ENCODE assay signal across 8 cellular contexts in genomic region chr6:47479156-47479541, GRCh38. TPM values are rescaled to one million over a fixed set of nuclear protein-coding genes. Genes with fewer than 3 reads are reported as not detected.
A peak's percentile ranks its signal among the peaks of the same experiment; 100 is the strongest.
DNase-seq lines count a peak whose midpoint lies in the region; ATAC-seq and TF ChIP-seq lines count a peak whose summit lies in the region.

No MANE protein-coding gene starts in this region.

- H3K4me1 Mint-ChIP-seq in neural crest cell, result peaks cover 30% of the 10 kb centered on the region

- H3K27me3 ChIP-seq in OCI-LY1 (ENCODE audit: insufficient read depth, low read length), result no peaks in the 10 kb centered on the region
- no peaks in the 10 kb centered on the region for H3K27me3 ChIP-seq in endocrine pancreas (ENCODE audit: control insufficient read depth, insufficient read depth, low read length)

- no peaks in the 10 kb centered on the region for H3K9me2 ChIP-seq in OCI-LY1 (ENCODE audit: low read depth, low read length)

- H3K36me3 ChIP-seq in OCI-LY1 (ENCODE audit: insufficient read depth, low read length) (no peaks in the 10 kb centered on the region), endocrine pancreas (ENCODE audit: control insufficient read depth, insufficient read depth, low read length) (no peaks in the 10 kb centered on the region)

- peak overlapping the region; percentile 93 for H3K27ac Mint-ChIP-seq in neural crest cell (ENCODE audit: unreplicated experiment)

- peaks cover 62% of the 10 kb centered on the region for H3K4me1 ChIP-seq in OCI-LY1 (ENCODE audit: insufficient read depth, low read length, severe bottlenecking)
- H3K4me1 ChIP-seq in endocrine pancreas (ENCODE audit: control insufficient read depth, insufficient read depth, low read length), result peaks cover 11% of the 10 kb centered on the region

- H3K4me3 Mint-ChIP-seq in neural crest cell, result peak overlapping the region; percentile 98

- H3K9me3 ChIP-seq in OCI-LY1 (ENCODE audit: low read length), result no peaks in the 10 kb centered on the region
- no peaks in the 10 kb centered on the region for H3K9me3 ChIP-seq in endocrine pancreas (ENCODE audit: control insufficient read depth, low read length)

- H3K4me3 ChIP-seq in OCI-LY1 (ENCODE audit: low read depth, low read length, poor library complexity, severe bottlenecking) (peak overlapping the region; percentile 96), endocrine pancreas (ENCODE audit: control insufficient read depth, insufficient read depth, low read length) (peak overlapping the region; percentile 98)

- intact Hi-C loops in posterior vena cava (cut with DNase I), result no loop called here

- no peaks in the 10 kb centered on the region for H3K9me3 Mint-ChIP-seq in neural crest cell

- TF ChIP-seq POLR2A in GM18505 (IDR thresholded peaks at IDR 0.05; ENCODE audit: borderline replicate concordance, extremely low read depth, insufficient read depth, insufficient read length), result no peak

- H4K20me1 ChIP-seq in OCI-LY1 (ENCODE audit: insufficient read depth, low read length), result no peaks in the 10 kb centered on the region

- no peak overlapping the region for H2AFZ ChIP-seq in OCI-LY1 (ENCODE audit: low read length)

- TF ChIP-seq CTCF in OCI-LY1 (IDR thresholded peaks at IDR 0.05; ENCODE audit: low read length) (no peak), neural crest cell (conservative IDR thresholded peaks at IDR 0.05) (no peak)

- H3K79me2 ChIP-seq in OCI-LY1 (ENCODE audit: insufficient read depth, low read length), result peaks cover 59% of the 10 kb centered on the region

- no peaks in the 10 kb centered on the region for H3K36me3 Mint-ChIP-seq in neural crest cell (ENCODE audit: low read depth)

- peak overlapping the region; percentile 97 for H3K9ac ChIP-seq in OCI-LY1 (ENCODE audit: low read length)
- H3K9ac ChIP-seq in endocrine pancreas (ENCODE audit: control insufficient read depth, insufficient read depth, low read length), result no peak overlapping the region

- ATAC-seq in GM18505 (IDR thresholded peaks at IDR 0.05; ENCODE audit: unreplicated experiment) (no peak), GM19023 (IDR thresholded peaks at IDR 0.05; ENCODE audit: unreplicated experiment) (no peak)

- no peaks in the 10 kb centered on the region for H3F3A ChIP-seq in OCI-LY1 (ENCODE audit: insufficient read depth, low read length)

- H3K27ac ChIP-seq in OCI-LY1 (ENCODE audit: low read depth, low read length, poor library complexity, severe bottlenecking), result peak overlapping the region; percentile 90

- DNase-seq in DMS 273 treated with DMSO at 0.1 percent for 48 hours (lab: John Stamatoyannopoulos, UW) (peak; percentile 16), neural crest cell (ENCODE audit: low read depth, low spot score) (no peak), superior temporal gyrus (ENCODE audit: extremely low spot score) (no peak), posterior vena cava (ENCODE audit: low spot score) (no peak)

- H3K27me3 Mint-ChIP-seq in neural crest cell (ENCODE audit: low read depth), result peaks cover 9% of the 10 kb centered on the region

- H3K4me2 ChIP-seq in OCI-LY1 (ENCODE audit: low read length), result peak overlapping the region; percentile 87

RNA-seq across cellular contexts. Expression of gene CD2AP, which starts 1.6 kb away (rescaled TPM):
- total RNA-seq in neural crest cell (12.4 and 12.5 TPM in 2 replicates), posterior vena cava (10 to 100 TPM; 20.1 to 26.5 TPM)
